ENCODE assay signal across 8 cellular contexts in the genomic region with DNA sequence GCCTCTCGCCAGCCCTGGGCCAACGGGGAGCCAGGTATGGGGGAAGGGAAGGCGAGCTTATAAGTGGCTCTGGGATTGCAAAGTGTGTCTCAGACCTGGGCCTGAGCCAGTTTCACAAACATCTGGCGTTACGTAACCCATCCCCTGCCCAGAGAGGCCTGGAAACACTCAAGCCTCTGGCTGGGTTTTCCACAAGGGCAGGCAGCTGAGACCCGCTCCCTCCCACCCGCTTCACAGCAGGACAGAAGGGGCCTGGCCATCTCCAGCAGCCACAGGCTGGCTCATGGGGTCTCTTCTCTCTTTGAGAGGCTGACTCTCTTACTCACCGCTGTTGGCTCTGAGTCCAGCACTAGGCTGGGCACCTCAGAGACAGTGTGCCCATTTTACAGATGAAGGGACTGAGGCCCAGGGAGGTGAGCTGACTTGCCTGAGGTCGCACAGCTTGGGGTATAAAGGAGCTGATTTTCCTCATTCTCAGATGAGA. TPM values are rescaled to one million over a fixed set of nuclear protein-coding genes. Genes with fewer than 3 reads are reported as not detected.
DNase-seq lines count a peak whose midpoint lies in the region; ATAC-seq and TF ChIP-seq lines count a peak whose summit lies in the region.

No MANE protein-coding gene starts in this region.

- peak overlapping the region; percentile 20; the same call in 1 of the 2 replicates for H3K27ac Mint-ChIP-seq in HFFc6

- H3K36me3 ChIP-seq in Peyer's patch, result no peaks in the 10 kb centered on the region

- H3K4me1 Mint-ChIP-seq in HFFc6 (ENCODE audit: low read depth), result peaks cover 63% of the 10 kb centered on the region

- no peak overlapping the region for H3K4me3 Mint-ChIP-seq in HFFc6

- TF ChIP-seq CTCF in HFFc6 (IDR thresholded peaks at IDR 0.05), result no peak
- no peak for TF ChIP-seq CTCF in Peyer's patch (IDR thresholded peaks at IDR 0.05)
- TF ChIP-seq CTCF in foreskin keratinocyte (conservative IDR thresholded peaks at IDR 0.05), result no peak

- peak; percentile 83 for DNase-seq in HFFc6
- peak in 2 of 3 donors; percentile 30 to 80 for DNase-seq in Peyer's patch
- DNase-seq in foreskin keratinocyte, result peak; percentile 62 to 80
- peak; percentile 35 for DNase-seq in retina
- DNase-seq in inferior parietal cortex (ENCODE audit: extremely low spot score), result no peak
- DNase-seq in activated effector memory CD4-positive, alpha-beta T cell treated with Interleukin-2 at 50 U/mL for 16 hours, result no peak

- ATAC-seq in foreskin keratinocyte, result peak; percentile 15
- no peak for ATAC-seq in HG03469 (IDR thresholded peaks at IDR 0.05; ENCODE audit: unreplicated experiment)
- ATAC-seq in GM18517 (IDR thresholded peaks at IDR 0.05; ENCODE audit: unreplicated experiment), result no peak

- H3K27ac ChIP-seq in Peyer's patch (peak overlapping the region in 3 of 4 donors; percentile 26 to 55 (median 52)), foreskin keratinocyte (no peak overlapping the region)

- H3K9me3 ChIP-seq in Peyer's patch, result no peaks in the 10 kb centered on the region

- no peaks in the 10 kb centered on the region; the same call in 1 of the 2 replicates for H3K36me3 Mint-ChIP-seq in HFFc6 (ENCODE audit: low read depth)

- H3K27me3 Mint-ChIP-seq in HFFc6 (ENCODE audit: insufficient read depth), result peaks cover 10% of the 10 kb centered on the region

- H3K4me3 ChIP-seq in Peyer's patch, result no peak overlapping the region

- no peaks in the 10 kb centered on the region for H3K27me3 ChIP-seq in Peyer's patch
- H3K27me3 ChIP-seq in foreskin keratinocyte, result peaks cover 6% of the 10 kb centered on the region

- H3K4me1 ChIP-seq in Peyer's patch, result peaks cover 0 to 37% (median 1%) of the 10 kb centered on the region in 4 donors
- H3K4me1 ChIP-seq in foreskin keratinocyte, result no peaks in the 10 kb centered on the region

- no peak for TF ChIP-seq POLR2A in Peyer's patch (IDR thresholded peaks at IDR 0.05)

- H3K9me3 Mint-ChIP-seq in HFFc6, result no peaks in the 10 kb centered on the region

RNA-seq across cellular contexts. Expression of a gene that starts 44.5 kb away (rescaled TPM):
- 10 to 100 TPM; 74.3 to 92.5 (median 91.6) TPM for total RNA-seq in HFFc6 (2021; fragmentation: NEBNext Ultra II Directional; extraction: Animal tissue kit (Norgen Biotek cat#: 25700))
- total RNA-seq in Peyer's patch (10 to 100 TPM; 54.6 to 89.1 (median 83.6) TPM), foreskin keratinocyte (35.1 and 36.7 TPM in 2 replicates)
- polyA plus RNA-seq in foreskin keratinocyte, result 23.6 and 26.8 TPM in 2 replicates

RNA-seq across cellular contexts. Expression of a gene that starts 55.2 kb away (rescaled TPM):
- total RNA-seq in HFFc6 (2021; fragmentation: NEBNext Ultra II Directional; extraction: Animal tissue kit (Norgen Biotek cat#: 25700)), result 10 to 100 TPM; 17.7 to 29.6 (median 26.9) TPM
- total RNA-seq in Peyer's patch (100 to 1,000 TPM in 1 of 4 donors, 10 to 100 TPM in 3; 37.5 to 144 (median 57.1) TPM), foreskin keratinocyte (31.1 and 33.2 TPM in 2 replicates)
- polyA plus RNA-seq in foreskin keratinocyte, result 44.9 and 46.9 TPM in 2 replicates

Comparison
In these comparisons a context has a peak if more than half of its experiments do, and no peak if none do; other contexts are left out.
1. DNase-seq: peak in HFFc6 (single experiment), Peyer's patch (2 of 3), foreskin keratinocyte (2 of 2) and retina (single experiment); none in inferior parietal cortex (single experiment) and activated effector memory CD4-positive, alpha-beta T cell treated with Interleukin-2 at 50 U/mL for 16 hours (single experiment).